In the genomic region with DNA sequence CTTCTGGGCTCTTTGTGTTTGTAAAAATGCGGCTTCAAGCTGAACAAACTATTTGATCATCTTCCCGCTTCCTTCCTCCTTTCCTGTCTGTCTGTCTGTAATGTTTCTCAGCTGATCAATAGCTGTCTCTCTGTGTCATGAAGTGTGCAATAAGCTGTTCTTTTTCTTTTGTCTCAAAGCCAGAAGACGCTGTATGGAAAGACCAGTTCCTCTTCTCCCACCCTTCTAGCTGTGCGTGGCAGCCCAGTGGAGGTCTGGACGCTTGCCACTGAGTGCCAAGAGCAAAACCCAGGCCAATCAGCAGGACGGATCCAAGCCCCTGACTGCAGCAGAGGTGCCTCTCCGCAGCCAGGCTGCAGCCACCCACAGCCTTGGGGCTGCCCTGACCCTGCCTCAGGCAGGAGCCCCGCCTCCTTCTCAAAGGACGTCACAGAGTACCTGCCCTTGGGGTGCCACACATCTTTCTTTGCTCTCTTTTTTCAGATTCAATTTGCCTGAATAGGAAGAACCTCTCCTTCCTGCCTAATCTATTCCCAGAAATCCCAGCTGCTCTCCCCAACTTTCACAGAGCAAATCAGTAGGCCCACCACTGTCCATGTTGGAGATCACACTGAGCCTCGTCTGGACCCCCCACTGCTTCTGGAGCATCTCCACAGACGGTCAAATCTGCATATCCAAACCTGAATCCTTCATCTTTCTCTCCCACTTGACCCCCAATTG, we compare ENCODE assay signal across 8 cellular contexts. TPM values are rescaled to one million over a fixed set of nuclear protein-coding genes. Genes with fewer than 3 reads are reported as not detected.
DNase-seq lines count a peak whose midpoint lies in the region; ATAC-seq and TF ChIP-seq lines count a peak whose summit lies in the region.

No MANE protein-coding gene starts in this region.

- peak; percentile 57 for DNase-seq in GM23338 (ENCODE audit: low spot score)
- DNase-seq in SHP77 (lab: John Stamatoyannopoulos, UW): peak; percentile 20 to 47
- DNase-seq in activated naive CD4-positive, alpha-beta T cell treated with anti-CD3 and anti-CD28 coated beads, Interleukin-2, amount 50 U/mL, for 72 hours (ENCODE audit: low spot score in 2 of 2): peak; percentile 57 to 80
- DNase-seq in hepatocyte (ENCODE audit: low spot score): peak; percentile 38
- peak; percentile 91 for DNase-seq in spleen
- no peak for DNase-seq in NCI-H1105 treated with DMSO at 0.1 percent for 48 hours (lab: John Stamatoyannopoulos, UW)

- H3F3A ChIP-seq in GM23338 (replicated peaks; ENCODE audit: low read depth): 0 out of 2 replicates have a peak, but pooled peaks cover 5% of the 10 kb centered on the region

- peaks cover 2% of the 10 kb centered on the region for H3K27me3 Mint-ChIP-seq in GM23338 (ENCODE audit: insufficient read depth, low read depth, poor library complexity)

- H3K4me2 ChIP-seq in GM23338: peak overlapping the region; percentile 60
- peak overlapping the region; percentile 46 for H3K4me2 ChIP-seq in hepatocyte

- no peak overlapping the region for H2AFZ ChIP-seq in GM23338
- H2AFZ ChIP-seq in hepatocyte: no peak overlapping the region

- H3K27me3 ChIP-seq in GM23338 (ENCODE audit: insufficient read depth) (no peaks in the 10 kb centered on the region), hepatocyte (no peaks in the 10 kb centered on the region), spleen (replicated peaks in 1 of 7) (no peaks in the 10 kb centered on the region)

- peak; percentile 79 for ATAC-seq in GM23338
- ATAC-seq in activated naive CD4-positive, alpha-beta T cell treated with anti-CD3 and anti-CD28 coated beads, Interleukin-2, amount 50 U/mL, for 72 hours: peak; percentile 50 to 61
- ATAC-seq in HG03095 (IDR thresholded peaks at IDR 0.05; ENCODE audit: unreplicated experiment): no peak
- ATAC-seq in GM19351 (IDR thresholded peaks at IDR 0.05; ENCODE audit: unreplicated experiment): no peak

- WGBS in hepatocyte (ENCODE audit: low lambda C conversion rate, missing lambda C conversion rate): 60% methylated on average over 11 of the region's 11 CpGs
- WGBS in spleen, 5 donors: 11 to 15% (median 12%) methylated on average over 11 of the region's 11 CpGs

- H3K36me3 ChIP-seq in GM23338 (ENCODE audit: insufficient read depth) (no peaks in the 10 kb centered on the region), hepatocyte (replicated peaks; ENCODE audit: insufficient read depth, low read depth) (no peaks in the 10 kb centered on the region), spleen (no peaks in the 10 kb centered on the region)

- H3K9me3 ChIP-seq in hepatocyte (ENCODE audit: low read depth): no peaks in the 10 kb centered on the region
- H3K9me3 ChIP-seq in spleen: no peaks in the 10 kb centered on the region

- H3K9me2 ChIP-seq in GM23338 (ENCODE audit: insufficient read depth) (no peaks in the 10 kb centered on the region; the same call in 1 of the 2 replicates), hepatocyte (replicated peaks; ENCODE audit: insufficient read depth) (no peaks in the 10 kb centered on the region)

- TF ChIP-seq POLR2A in spleen (IDR thresholded peaks at IDR 0.05): no peak

- H3K4me3 Mint-ChIP-seq in GM23338: no peak overlapping the region

- H3K27ac Mint-ChIP-seq in GM23338: no peak overlapping the region
- peak overlapping the region; percentile 96 to 99 for H3K27ac Mint-ChIP-seq in activated naive CD4-positive, alpha-beta T cell treated with anti-CD3 and anti-CD28 coated beads, Interleukin-2, amount 50 U/mL, for 72 hours

- intact Hi-C loops in spleen (cut with DNase I; ENCODE audit: low total_unique reads): loop anchor here (1.0 kb wide), 1 partner anchor 56 kb away; no protein-coding TSS in a partner anchor

- H3K9me3 Mint-ChIP-seq in GM23338: no peaks in the 10 kb centered on the region
- no peaks in the 10 kb centered on the region for H3K9me3 Mint-ChIP-seq in activated naive CD4-positive, alpha-beta T cell treated with anti-CD3 and anti-CD28 coated beads, Interleukin-2, amount 50 U/mL, for 72 hours

- no peaks in the 10 kb centered on the region for H3K36me3 Mint-ChIP-seq in GM23338 (ENCODE audit: low read depth)
- peaks cover 0 to 5% of the 10 kb centered on the region in 2 donors for H3K36me3 Mint-ChIP-seq in activated naive CD4-positive, alpha-beta T cell treated with anti-CD3 and anti-CD28 coated beads, Interleukin-2, amount 50 U/mL, for 72 hours

- no peak overlapping the region for H3K27ac ChIP-seq in GM23338 (ENCODE audit: low read depth)
- peak overlapping the region; percentile 86 for H3K27ac ChIP-seq in hepatocyte
- H3K27ac ChIP-seq in spleen: peak overlapping the region; percentile 4 to 85 (median 80)

- TF ChIP-seq CTCF in GM23338 (conservative IDR thresholded peaks at IDR 0.05; ENCODE audit: low read depth in 2 of 2) (no peak), hepatocyte (IDR thresholded peaks at IDR 0.05; ENCODE audit: poor library complexity) (no peak), spleen (IDR thresholded peaks at IDR 0.05 in 8 of 11, conservative IDR thresholded peaks at IDR 0.05 in 3 of 11) (no peak)

- peaks cover 52% of the 10 kb centered on the region for H3K4me1 Mint-ChIP-seq in GM23338

- 0 out of 2 replicates have a peak overlapping the region, but pooled peaks have one; percentile 26 for H3K4me3 ChIP-seq in GM23338
- no peak overlapping the region for H3K4me3 ChIP-seq in hepatocyte
- peak overlapping the region in 3 of 8 donors; percentile 5 to 48 (median 7) for H3K4me3 ChIP-seq in spleen

- H4K20me1 ChIP-seq in GM23338 (replicated peaks; ENCODE audit: insufficient read depth): no peaks in the 10 kb centered on the region
- H4K20me1 ChIP-seq in hepatocyte (ENCODE audit: insufficient read depth, poor library complexity, severe bottlenecking): no peaks in the 10 kb centered on the region

- no peaks in the 10 kb centered on the region for H3K79me2 ChIP-seq in GM23338 (replicated peaks; ENCODE audit: insufficient read depth)
- peaks cover 47% of the 10 kb centered on the region for H3K79me2 ChIP-seq in hepatocyte

- H3K4me1 ChIP-seq in GM23338 (ENCODE audit: insufficient read depth) (peaks cover 45% of the 10 kb centered on the region), hepatocyte (ENCODE audit: insufficient read depth) (peaks cover 79% of the 10 kb centered on the region), spleen (peaks cover 50 to 95% (median 86%) of the 10 kb centered on the region in 6 donors)

RNA-seq across cellular contexts. Expression of a gene that starts 59.1 kb away (rescaled TPM):
- total RNA-seq in GM23338 (2014; rRNA removed; shearing (Covaris generic)): 3.7 and 6.5 TPM in 2 replicates
- polyA plus RNA-seq in GM23338 (2016; fragmentation: Nextera tagmentation; extraction: Ambion mirVana) (1.3 and 1.7 TPM in 2 replicates), hepatocyte (4.1 TPM in 2 replicates), spleen (1 to 10 TPM in 1 of 3 donors, under 1 TPM in 2; 0.63 to 1.6 (median 0.83) TPM)
- 1 to 10 TPM in 1 of 2 donors, under 1 TPM in 1; 0.70 to 1.0 TPM for total RNA-seq in activated naive CD4-positive, alpha-beta T cell treated with anti-CD3 and anti-CD28 coated beads, Interleukin-2, amount 50 U/mL, for 72 hours
- total RNA-seq in hepatocyte (8.7 and 11.2 TPM in 2 replicates), spleen (10 to 100 TPM in 6 of 7 donors, 1 to 10 TPM in 1; 6.7 to 18.4 (median 14.7) TPM)

Comparison
In these comparisons a context has a peak if more than half of its experiments do, and no peak if none do; other contexts are left out.
1. ATAC-seq: peak in GM23338 (single experiment) and activated naive CD4-positive, alpha-beta T cell treated with anti-CD3 and anti-CD28 coated beads, Interleukin-2, amount 50 U/mL, for 72 hours (2 of 2); none in HG03095 (single experiment) and GM19351 (single experiment).